In the genomic region with DNA sequence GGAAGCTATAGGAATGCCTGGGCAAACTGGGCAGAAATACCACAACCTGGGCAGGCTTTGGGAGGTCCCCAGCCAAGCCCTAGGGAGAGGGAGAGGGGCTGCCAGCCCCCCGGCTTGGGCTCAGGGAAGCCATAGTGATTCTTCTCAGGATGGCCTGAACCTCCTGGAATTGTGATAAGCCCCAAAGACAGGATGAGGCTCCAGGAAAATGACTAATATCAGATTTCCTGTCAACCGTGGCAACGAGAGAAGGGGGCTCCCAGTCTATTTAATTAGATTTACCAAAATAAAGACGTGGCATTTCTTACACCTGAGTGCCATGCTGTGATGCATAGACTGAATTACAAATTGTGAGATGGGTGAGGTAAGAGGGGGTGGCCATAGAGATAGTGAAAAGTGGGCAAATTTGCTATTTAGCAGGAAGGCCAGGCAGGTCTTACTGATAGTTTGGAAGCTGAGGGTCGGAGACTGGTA, we compare ENCODE assay signal across 8 cellular contexts. TPM values are rescaled to one million over a fixed set of nuclear protein-coding genes. Genes with fewer than 3 reads are reported as not detected.
DNase-seq lines count a peak whose midpoint lies in the region; ATAC-seq and TF ChIP-seq lines count a peak whose summit lies in the region.

No MANE protein-coding gene starts in this region.

- H4K8ac ChIP-seq in mesenchymal stem cell (ENCODE audit: low read length), result peak overlapping the region; percentile 100

- H3K4ac ChIP-seq in mesenchymal stem cell (ENCODE audit: low read depth in 1 of 2, low read length in 2 of 2), result peak overlapping the region in 1 of 2 experiments; percentile 99

- 25% methylated on average over 5 of the region's 5 CpGs for WGBS in mesenchymal stem cell

- no peaks in the 10 kb centered on the region for H3K36me3 Mint-ChIP-seq in activated naive CD4-positive, alpha-beta T cell treated with anti-CD3 and anti-CD28 coated beads for 36 hours (ENCODE audit: low read depth)

- H3K79me1 ChIP-seq in mesenchymal stem cell (replicated peaks; ENCODE audit: low read length, poor library complexity, severe bottlenecking), result peaks cover 5% of the 10 kb centered on the region

- H3K27ac ChIP-seq in mesenchymal stem cell (ENCODE audit: low read length, poor library complexity, severe bottlenecking), result no peak overlapping the region
- H3K27ac ChIP-seq in tibial artery, result peak overlapping the region; percentile 93 to 99

- H3K9me3 ChIP-seq in mesenchymal stem cell (ENCODE audit: control insufficient read depth, low read length) (no peaks in the 10 kb centered on the region), tibial artery (no peaks in the 10 kb centered on the region)

- H3K4me3 ChIP-seq in cardiac fibroblast (replicated peaks in 1 of 2; ENCODE audit: low read depth in 2 of 2, low read length in 2 of 2), result peak overlapping the region; percentile 45 to 61
- peak overlapping the region in 1 of 2 experiments; percentile 80 for H3K4me3 ChIP-seq in mesenchymal stem cell (ENCODE audit: insufficient read depth in 1 of 2, low read depth in 1 of 2, low read length in 2 of 2)
- peak overlapping the region; percentile 71 to 82 for H3K4me3 ChIP-seq in tibial artery

- peak overlapping the region; percentile 77 for H3K4me2 ChIP-seq in mesenchymal stem cell (ENCODE audit: low read length, poor library complexity, severe bottlenecking)

- H2BK120ac ChIP-seq in mesenchymal stem cell (ENCODE audit: low read depth, low read length), result no peak overlapping the region

- H3K27me3 ChIP-seq in mesenchymal stem cell (ENCODE audit: control insufficient read depth in 1 of 2, insufficient read depth in 1 of 2, low read length in 2 of 2) (no peaks in the 10 kb centered on the region), tibial artery (no peaks in the 10 kb centered on the region)

- no peak for ATAC-seq in HG03378 (IDR thresholded peaks at IDR 0.05; ENCODE audit: unreplicated experiment)

- H3K27ac Mint-ChIP-seq in activated naive CD4-positive, alpha-beta T cell treated with anti-CD3 and anti-CD28 coated beads for 36 hours, result peak overlapping the region; percentile 64

- H3K4me1 Mint-ChIP-seq in activated naive CD4-positive, alpha-beta T cell treated with anti-CD3 and anti-CD28 coated beads for 36 hours (ENCODE audit: low read depth), result peaks cover 13% of the 10 kb centered on the region

- peak overlapping the region in 1 of 2 experiments; percentile 98 for H3K18ac ChIP-seq in mesenchymal stem cell (ENCODE audit: low read depth in 1 of 2, low read length in 2 of 2)

- H3K9me3 Mint-ChIP-seq in activated naive CD4-positive, alpha-beta T cell treated with anti-CD3 and anti-CD28 coated beads for 36 hours, result no peaks in the 10 kb centered on the region

- peak overlapping the region; percentile 72 for H3K4me3 Mint-ChIP-seq in activated naive CD4-positive, alpha-beta T cell treated with anti-CD3 and anti-CD28 coated beads for 36 hours

- peaks cover 13% of the 10 kb centered on the region for H3K4me1 ChIP-seq in mesenchymal stem cell (ENCODE audit: control insufficient read depth, insufficient read depth, low read depth, low read length)
- H3K4me1 ChIP-seq in tibial artery, result peaks cover 0 to 16% (median 7%) of the 10 kb centered on the region in 4 donors

- no peak for TF ChIP-seq CTCF in cardiac fibroblast (IDR thresholded peaks at IDR 0.05; ENCODE audit: low read depth, low read length)
- no peak for TF ChIP-seq CTCF in tibial artery (IDR thresholded peaks at IDR 0.05)

- peak; percentile 44 for DNase-seq in activated naive CD4-positive, alpha-beta T cell treated with anti-CD3 and anti-CD28 coated beads for 36 hours
- no peak for DNase-seq in activated naive CD4-positive, alpha-beta T cell treated with Interleukin-2 at 50 U/mL for 16 hours
- DNase-seq in cardiac fibroblast (ENCODE audit: low read depth in 2 of 2), result no peak
- DNase-seq in mesenchymal stem cell, result no peak
- DNase-seq in tibial artery, result no peak
- no peak for DNase-seq in NCI-H1092 (lab: John Stamatoyannopoulos, UW)
- no peak for DNase-seq in NOMO-1 treated with DMSO at 0.1 percent for 48 hours (lab: John Stamatoyannopoulos, UW; ENCODE audit: unreplicated experiment)

- H2BK12ac ChIP-seq in mesenchymal stem cell (ENCODE audit: low read length in 2 of 2), result peak overlapping the region; percentile 9 to 61

- no peak overlapping the region for H3K23ac ChIP-seq in mesenchymal stem cell (ENCODE audit: low read length in 2 of 2)

- peak overlapping the region; percentile 90 for H3K9ac ChIP-seq in mesenchymal stem cell (ENCODE audit: low read length)

- peak overlapping the region; percentile 17 for H2AK5ac ChIP-seq in mesenchymal stem cell (ENCODE audit: low read length, severe bottlenecking)

- peak overlapping the region; percentile 82 for H2BK15ac ChIP-seq in mesenchymal stem cell (ENCODE audit: low read depth, poor library complexity, severe bottlenecking)

- no peak overlapping the region for H2BK5ac ChIP-seq in mesenchymal stem cell (ENCODE audit: low read depth, low read length, poor library complexity, severe bottlenecking)

- H3K14ac ChIP-seq in mesenchymal stem cell (ENCODE audit: low read length in 2 of 2), result no peak overlapping the region

- intact Hi-C loops in activated naive CD4-positive, alpha-beta T cell treated with anti-CD3 and anti-CD28 coated beads for 36 hours (cut with micrococcal nuclease), result loop anchor here (1.0 to 5.0 kb wide), 3 partner anchors 20 to 185 kb away; a partner anchor contains a TSS
- intact Hi-C loops in tibial artery (cut with DNase I; ENCODE audit: low total_unique reads), result no loop called here

- CTCF ChIA-PET in activated naive CD4-positive, alpha-beta T cell treated with anti-CD3 and anti-CD28 coated beads for 36 hours (lab: Charles Lee), result interaction anchor here (0.6 kb wide), 1 partner anchor 44 kb away, joined by 8 read pairs; no protein-coding TSS in a partner anchor

- no peaks in the 10 kb centered on the region for H3K27me3 Mint-ChIP-seq in activated naive CD4-positive, alpha-beta T cell treated with anti-CD3 and anti-CD28 coated beads for 36 hours (ENCODE audit: low read depth)

- H2AFZ ChIP-seq in mesenchymal stem cell (ENCODE audit: low read depth, low read length), result peak overlapping the region; percentile 93

- H3K36me3 ChIP-seq in mesenchymal stem cell (ENCODE audit: control insufficient read depth in 1 of 2, insufficient read depth in 2 of 2, low read depth in 1 of 2, low read length in 2 of 2) (no peaks in the 10 kb centered on the region), tibial artery (no peaks in the 10 kb centered on the region)

- H4K91ac ChIP-seq in mesenchymal stem cell (ENCODE audit: low read length), result no peak overlapping the region

RNA-seq across cellular contexts. Expression of a gene that starts 20.4 kb away (rescaled TPM):
- 10 to 100 TPM; 13.9 to 15.4 TPM for total RNA-seq in activated naive CD4-positive, alpha-beta T cell treated with anti-CD3 and anti-CD28 coated beads for 36 hours
- 896 TPM for polyA plus RNA-seq in mesenchymal stem cell (2013, experiment 1 of 2)
- 870 TPM for polyA plus RNA-seq in mesenchymal stem cell (2013, experiment 2 of 2)

RNA-seq across cellular contexts. Expression of a gene that starts 56.8 kb away (rescaled TPM):
- 10 to 100 TPM; 13.3 to 13.5 TPM for total RNA-seq in activated naive CD4-positive, alpha-beta T cell treated with anti-CD3 and anti-CD28 coated beads for 36 hours
- 1.8 TPM for polyA plus RNA-seq in mesenchymal stem cell (2013, experiment 1 of 2)
- 1.4 TPM for polyA plus RNA-seq in mesenchymal stem cell (2013, experiment 2 of 2)
